In genomic region chr5:52928664-52929063, GRCh38 we compare ENCODE assay signal across 24 cellular contexts.
"Had no signal": no experiment of that assay in that cellular context is flagged by ENCODE, and none has a peak within 500 bp of the region (broad histone marks: within the 10 kb centered on the region; RNA-seq: fewer than 3 reads in every experiment).

No MANE protein-coding gene starts in this region.

- H3K4me3 ChIP-seq: ascending aorta, cardiac muscle cell, K562, PC-9, SK-N-MC had no signal

- ATAC-seq: activated CD8-positive, alpha-beta T cell treated with anti-CD3 and anti-CD28 coated beads, Interleukin-2, amount 10 ng/mL, durations not matched to agents 7 days and 5 days; K562; Right ventricle myocardium inferior had no signal

- H3K27ac ChIP-seq: ascending aorta, cardiac muscle cell, PC-9, RWPE1, SK-N-MC had no signal

- H3K27me3 ChIP-seq: ascending aorta, cardiac muscle cell had no signal

- DNase-seq: activated CD4-positive, alpha-beta T cell treated with anti-CD3 and anti-CD28 coated beads, Interleukin-2, amount 10 ng/mL, durations not matched to agents 24 days and 14 days; activated CD4-positive, alpha-beta T cell treated with anti-CD3 and anti-CD28 coated beads, Interleukin-2, amount 50 U/mL, for 4 hours; activated CD8-positive, alpha-beta T cell treated with anti-CD3 and anti-CD28 coated beads, Interleukin-2, amount 10 ng/mL, durations not matched to agents 7 days and 5 days; activated gamma-delta T cell; activated naive CD4-positive, alpha-beta T cell treated with Interleukin-2 at 50 U/mL for 16 hours; activated naive CD8-positive, alpha-beta T cell treated with anti-CD3 and anti-CD28 coated beads, Interleukin-2, amount 10 ng/mL, durations not matched to agents 7 days and 5 days; activated T-cell treated with anti-CD3 and anti-CD28 coated beads, Interleukin-2, amount 50 U/mL, for 24 hours; amygdala; NCI-H1105; NCI-H1417 treated with DMSO at 0.1 percent for 48 hours; NCI-H1694; NCI-H1930; NCI-H2081 treated with DMSO at 0.1 percent for 48 hours; NCI-H510A; NCI-H526; NCI-H748 treated with DMSO at 0.1 percent for 48 hours; NK-92 treated with Interleukin-12 subunit alpha and Interleukin-12 subunit beta, amount 100 ng/mL, for 24 hours; PC-9 had no signal

- H3K4me1 ChIP-seq: ascending aorta had no signal

- H3K36me3 ChIP-seq: cardiac muscle cell had no signal

- H2AFZ ChIP-seq: PC-9 had no signal

- H3K4me2 ChIP-seq: PC-9 had no signal

- H3K9me3 ChIP-seq: ascending aorta had no signal
